16 cellular contexts compared by ENCODE assay signal in genomic region chr20:3671986-3672863, GRCh38. TPM values are rescaled to one million over a fixed set of nuclear protein-coding genes. Genes with fewer than 3 reads are reported as not detected.
A peak's percentile ranks its signal among the peaks of the same experiment; 100 is the strongest.
DNase-seq lines count a peak whose midpoint lies in the region; TF ChIP-seq lines count a peak whose summit lies in the region.
"Had no signal": no experiment of that assay in that cellular context is flagged by ENCODE, and none has a peak within 500 bp of the region (broad histone marks: within the 10 kb centered on the region; RNA-seq: fewer than 3 reads in every experiment).

No MANE protein-coding gene starts in this region.

- H3K27me3 ChIP-seq in HUES6 (ENCODE audit: control insufficient read depth, insufficient read depth, low read length) (peaks cover 39% of the 10 kb centered on the region), dorsolateral prefrontal cortex (peaks cover 0 to 54% (median 33%) of the 10 kb centered on the region in 45 donors), osteoblast (ENCODE audit: insufficient read depth, low read length) (peaks cover 23% of the 10 kb centered on the region)

- H3K4me1 ChIP-seq in HUES6 (ENCODE audit: control insufficient read depth, insufficient read depth, low read length) = peaks cover 10% of the 10 kb centered on the region; the same call in 1 of the 2 replicates
- no peaks in the 10 kb centered on the region for H3K4me1 ChIP-seq in osteoblast (ENCODE audit: insufficient read depth, low read length)

- H3K9ac ChIP-seq in HUES6 (ENCODE audit: low read length) = no peak overlapping the region

- no peak overlapping the region for H3K4me2 ChIP-seq in osteoblast (ENCODE audit: insufficient read depth, low read length)
- H3K4me2 ChIP-seq: PC-9 had no signal

- H4K20me1 ChIP-seq in osteoblast (ENCODE audit: insufficient read depth, low read length) = no peaks in the 10 kb centered on the region

- TF ChIP-seq CTCF in dorsolateral prefrontal cortex (IDR thresholded peaks at IDR 0.05 in 54 of 56, conservative IDR thresholded peaks at IDR 0.05 in 2 of 56; ENCODE audit: low read depth in 1 of 56, partially characterized antibody in 56 of 56) (no peak), osteoblast (IDR thresholded peaks at IDR 0.05; ENCODE audit: extremely low read depth, low read depth, low read length) (no peak)

- DNase-seq in NCI-H146 (lab: John Stamatoyannopoulos, UW) (peak; percentile 32), NCI-H146 treated with DMSO at 0.1 percent for 48 hours (lab: John Stamatoyannopoulos, UW; ENCODE audit: unreplicated experiment) (no peak), dorsolateral prefrontal cortex (no peak), osteoblast (ENCODE audit: insufficient read length, low spot score, missing footprints) (peak; percentile 81), SIG-M5 (lab: John Stamatoyannopoulos, UW) (no peak), NCI-H2081 treated with DMSO at 0.1 percent for 48 hours (lab: John Stamatoyannopoulos, UW) (no peak)
- no peak for DNase-seq in activated effector memory CD4-positive, alpha-beta T cell treated with Interleukin-2 at 50 U/mL for 16 hours
- DNase-seq: activated naive CD8-positive, alpha-beta T cell treated with anti-CD3 and anti-CD28 coated beads, Interleukin-2, amount 50 U/mL, for 24 hours; CD8-positive, alpha-beta memory T cell; GF-D8; left colon; PC-9 had no signal

- no peak overlapping the region for H2AFZ ChIP-seq in osteoblast (ENCODE audit: low read length)
- H2AFZ ChIP-seq: PC-9 had no signal

- H3K4me3 ChIP-seq in HUES6 (ENCODE audit: low read depth, low read length) (peak overlapping the region; percentile 42; the same call in 1 of the 2 replicates), dorsolateral prefrontal cortex (peak overlapping the region in 42 of 59 donors; percentile 1 to 53 (median 36)), osteoblast (ENCODE audit: insufficient read depth, low read length) (no peak overlapping the region)
- H3K4me3 ChIP-seq: PC-9 had no signal

- H3K9me3 ChIP-seq in HUES6 (ENCODE audit: control insufficient read depth, insufficient read depth, low read depth, low read length) = no peaks in the 10 kb centered on the region
- no peaks in the 10 kb centered on the region for H3K9me3 ChIP-seq in osteoblast (ENCODE audit: low read depth, low read length)

- H3K36me3 ChIP-seq in HUES6 (ENCODE audit: control insufficient read depth, insufficient read depth, low read length) (no peaks in the 10 kb centered on the region), osteoblast (ENCODE audit: insufficient read depth, low read length) (no peaks in the 10 kb centered on the region)

- intact Hi-C loops in dorsolateral prefrontal cortex (cut with DNase I) = loop anchor here in 1 of 2 donors (10.0 kb wide), 1 partner anchor 183 kb away; no protein-coding TSS in a partner anchor

- no peak overlapping the region for H3K27ac ChIP-seq in HUES6 (ENCODE audit: low read depth, low read length)
- no peak overlapping the region for H3K27ac ChIP-seq in dorsolateral prefrontal cortex
- H3K27ac ChIP-seq in osteoblast (ENCODE audit: low read depth, low read length) = no peak overlapping the region
- H3K27ac ChIP-seq: PC-9 had no signal

- H3K79me2 ChIP-seq in osteoblast (ENCODE audit: insufficient read depth, low read length) = no peaks in the 10 kb centered on the region

RNA-seq across cellular contexts. Expression of gene GFRA4, which starts 9.0 kb away (rescaled TPM):
- total RNA-seq in dorsolateral prefrontal cortex (under 1 TPM in 20 of 120 experiments, not detected in 100; 0.33 to 0.91 (median 0.53) TPM), osteoblast (not detected in 2 replicates)
- total RNA-seq: CD8-positive, alpha-beta memory T cell; left colon; PC-9; renal cortical epithelial cell; T-helper 1 cell treated with Interleukin-12 subunit alpha and Interleukin-12 subunit beta and Interleukin-4 antibody, amounts not matched to agents 30 ng/mL and 1 ng/mL, for 36 hours; ureter had no signal

RNA-seq across cellular contexts. Expression of gene ADAM33, which starts 9.6 kb away (rescaled TPM):
- total RNA-seq in dorsolateral prefrontal cortex (10 to 100 TPM in 51 of 120 experiments, 1 to 10 TPM in 69; 2.6 to 32.6 (median 8.5) TPM), osteoblast (3.5 and 11.2 TPM in 2 replicates)
- total RNA-seq: CD8-positive, alpha-beta memory T cell; PC-9; T-helper 1 cell treated with Interleukin-12 subunit alpha and Interleukin-12 subunit beta and Interleukin-4 antibody, amounts not matched to agents 30 ng/mL and 1 ng/mL, for 36 hours had no signal

RNA-seq across cellular contexts. Expression of gene SIGLEC1, which starts 40.2 kb away (rescaled TPM):
- total RNA-seq in dorsolateral prefrontal cortex = 10 to 100 TPM in 3 of 120 experiments, 1 to 10 TPM in 78, under 1 TPM in 39; 0.16 to 15.1 (median 1.2) TPM
- total RNA-seq in osteoblast = under 0.01 TPM in 1 of 2 replicates, not detected in the other
- total RNA-seq: PC-9; renal cortical epithelial cell; T-helper 1 cell treated with Interleukin-12 subunit alpha and Interleukin-12 subunit beta and Interleukin-4 antibody, amounts not matched to agents 30 ng/mL and 1 ng/mL, for 36 hours had no signal

Comparison
In these comparisons a context has a peak if more than half of its experiments do, and no peak if none do; other contexts are left out.
1. DNase-seq: peak in NCI-H146 (single experiment) and osteoblast (single experiment); none in NCI-H146 treated with DMSO at 0.1 percent for 48 hours (single experiment), dorsolateral prefrontal cortex (0 of 10), SIG-M5 (single experiment), NCI-H2081 treated with DMSO at 0.1 percent for 48 hours (single experiment) and activated effector memory CD4-positive, alpha-beta T cell treated with Interleukin-2 at 50 U/mL for 16 hours (single experiment).